In the genomic region with DNA sequence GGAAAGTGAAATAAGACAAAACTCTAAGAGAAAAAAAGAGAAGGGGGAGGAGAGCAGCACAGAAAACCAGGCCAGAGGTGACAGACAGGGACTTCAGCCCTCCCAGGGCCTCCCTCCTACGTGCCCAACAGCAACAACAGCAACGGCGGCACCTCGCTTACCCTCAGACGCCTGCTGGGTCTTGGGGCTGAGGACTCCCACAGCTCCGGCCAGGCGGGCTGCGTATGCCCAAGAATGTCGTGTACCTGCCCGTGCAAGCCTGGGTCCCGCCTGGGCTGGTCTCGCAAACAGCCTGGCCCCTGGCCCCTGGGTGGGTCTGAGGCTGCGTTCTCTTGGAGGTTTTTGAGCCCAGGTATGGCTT, we compare ENCODE assay signal across 8 cellular contexts. TPM values are rescaled to one million over a fixed set of nuclear protein-coding genes. Genes with fewer than 3 reads are reported as not detected.
DNase-seq lines count a peak whose midpoint lies in the region; ATAC-seq and TF ChIP-seq lines count a peak whose summit lies in the region.

No MANE protein-coding gene starts in this region.

- H3K36me3 ChIP-seq in upper lobe of left lung: peaks cover 4 to 26% (median 20%) of the 10 kb centered on the region in 4 donors

- H3K4me1 ChIP-seq in upper lobe of left lung: peaks cover 65 to 94% (median 81%) of the 10 kb centered on the region in 4 donors

- H3K9me3 Mint-ChIP-seq in WTC11: no peaks in the 10 kb centered on the region
- H3K9me3 Mint-ChIP-seq in naive B cell: no peaks in the 10 kb centered on the region

- CTCF ChIA-PET in WTC11 (lab: Charles Lee): interaction anchor here (1.2 to 1.6 kb wide), 3 partner anchors 11 to 515 kb away, joined by 3 to 6 read pairs (median 5); no protein-coding TSS in a partner anchor

- H3K27me3 Mint-ChIP-seq in WTC11 (ENCODE audit: low read depth) (no peaks in the 10 kb centered on the region), naive B cell (no peaks in the 10 kb centered on the region)

- DNase-seq in DMS153 treated with DMSO at 0.1 percent for 48 hours (lab: John Stamatoyannopoulos, UW; ENCODE audit: unreplicated experiment) (peak; percentile 47), DMS153 (lab: John Stamatoyannopoulos, UW) (no peak), WTC11 (ENCODE audit: low spot score) (no peak), dermis blood vessel endothelial cell (peak; percentile 52), naive B cell (no peak), upper lobe of left lung (peak in 1 of 2 donors; percentile 80)

- no peak overlapping the region for H3K4me3 Mint-ChIP-seq in WTC11
- H3K4me3 Mint-ChIP-seq in naive B cell: peak overlapping the region; percentile 83 to 99 (median 92)

- no peaks in the 10 kb centered on the region for H3K36me3 Mint-ChIP-seq in WTC11
- no peaks in the 10 kb centered on the region for H3K36me3 Mint-ChIP-seq in naive B cell

- WGBS in upper lobe of left lung, 2 donors: 3 to 14% methylated on average over 10 to 13 of the region's 13 CpGs

- TF ChIP-seq EP300 in upper lobe of left lung (IDR thresholded peaks at IDR 0.05): no peak

- H3K27ac Mint-ChIP-seq in WTC11 (peak overlapping the region; percentile 95), naive B cell (peak overlapping the region; percentile 90 to 98 (median 98))

- TF ChIP-seq POLR2A in upper lobe of left lung (IDR thresholded peaks at IDR 0.05): no peak

- H3K4me1 Mint-ChIP-seq in WTC11 (peaks cover 9% of the 10 kb centered on the region), naive B cell (peaks cover 69 to 82% (median 70%) of the 10 kb centered on the region in 3 donors)

- peak overlapping the region; percentile 39 to 64 (median 52) for H3K4me3 ChIP-seq in upper lobe of left lung

- H3K27me3 ChIP-seq in upper lobe of left lung: no peaks in the 10 kb centered on the region

- no peaks in the 10 kb centered on the region for H3K9me3 ChIP-seq in upper lobe of left lung

- ATAC-seq in WTC11: no peak
- ATAC-seq in naive B cell (ENCODE audit: low read depth in 2 of 2): peak; percentile 2 to 3
- peak in 1 of 2 donors; percentile 29 for ATAC-seq in upper lobe of left lung (ENCODE audit: low FRiP score in 2 of 2)
- no peak for ATAC-seq in HG03095 (IDR thresholded peaks at IDR 0.05; ENCODE audit: unreplicated experiment)
- ATAC-seq in GM18909 (IDR thresholded peaks at IDR 0.05; ENCODE audit: poor library complexity, unreplicated experiment): no peak

- POLR2A ChIA-PET in WTC11 (lab: Charles Lee): no interaction called here

- TF ChIP-seq CTCF in WTC11 (IDR thresholded peaks at IDR 0.05) (no peak), upper lobe of left lung (IDR thresholded peaks at IDR 0.05) (no peak)

- peak overlapping the region; percentile 82 to 91 (median 90) for H3K27ac ChIP-seq in upper lobe of left lung

TF ChIP-seq in WTC11, 78 proteins besides CTCF, POLR2A, EP300 and RAD21:
- TF ChIP-seq RORB (CRISPR knock-in tag; IDR thresholded peaks at IDR 0.05): no peak
- TF ChIP-seq EMX1 (CRISPR knock-in tag; IDR thresholded peaks at IDR 0.05): no peak
- TF ChIP-seq, protein P1, sequence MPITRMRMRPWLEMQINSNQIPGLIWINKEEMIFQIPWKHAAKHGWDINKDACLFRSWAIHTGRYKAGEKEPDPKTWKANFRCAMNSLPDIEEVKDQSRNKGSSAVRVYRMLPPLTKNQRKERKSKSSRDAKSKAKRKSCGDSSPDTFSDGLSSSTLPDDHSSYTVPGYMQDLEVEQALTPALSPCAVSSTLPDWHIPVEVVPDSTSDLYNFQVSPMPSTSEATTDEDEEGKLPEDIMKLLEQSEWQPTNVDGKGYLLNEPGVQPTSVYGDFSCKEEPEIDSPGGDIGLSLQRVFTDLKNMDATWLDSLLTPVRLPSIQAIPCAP (CRISPR knock-in tag; IDR thresholded peaks at IDR 0.05): no peak
- no peak for TF ChIP-seq KAT7 (CRISPR knock-in tag; IDR thresholded peaks at IDR 0.05; ENCODE audit: borderline replicate concordance)
- no peak for TF ChIP-seq FOXK1 (CRISPR knock-in tag; IDR thresholded peaks at IDR 0.05)
- no peak for TF ChIP-seq TEAD1 (CRISPR knock-in tag; IDR thresholded peaks at IDR 0.05)
- TF ChIP-seq, protein P2, sequence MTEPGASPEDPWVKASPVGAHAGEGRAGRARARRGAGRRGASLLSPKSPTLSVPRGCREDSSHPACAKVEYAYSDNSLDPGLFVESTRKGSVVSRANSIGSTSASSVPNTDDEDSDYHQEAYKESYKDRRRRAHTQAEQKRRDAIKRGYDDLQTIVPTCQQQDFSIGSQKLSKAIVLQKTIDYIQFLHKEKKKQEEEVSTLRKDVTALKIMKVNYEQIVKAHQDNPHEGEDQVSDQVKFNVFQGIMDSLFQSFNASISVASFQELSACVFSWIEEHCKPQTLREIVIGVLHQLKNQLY (CRISPR knock-in tag; IDR thresholded peaks at IDR 0.05): no peak
- no peak for TF ChIP-seq NFATC4 (CRISPR knock-in tag; IDR thresholded peaks at IDR 0.05)
- TF ChIP-seq ZNF232 (CRISPR knock-in tag; IDR thresholded peaks at IDR 0.05): no peak
- TF ChIP-seq, protein P3, sequence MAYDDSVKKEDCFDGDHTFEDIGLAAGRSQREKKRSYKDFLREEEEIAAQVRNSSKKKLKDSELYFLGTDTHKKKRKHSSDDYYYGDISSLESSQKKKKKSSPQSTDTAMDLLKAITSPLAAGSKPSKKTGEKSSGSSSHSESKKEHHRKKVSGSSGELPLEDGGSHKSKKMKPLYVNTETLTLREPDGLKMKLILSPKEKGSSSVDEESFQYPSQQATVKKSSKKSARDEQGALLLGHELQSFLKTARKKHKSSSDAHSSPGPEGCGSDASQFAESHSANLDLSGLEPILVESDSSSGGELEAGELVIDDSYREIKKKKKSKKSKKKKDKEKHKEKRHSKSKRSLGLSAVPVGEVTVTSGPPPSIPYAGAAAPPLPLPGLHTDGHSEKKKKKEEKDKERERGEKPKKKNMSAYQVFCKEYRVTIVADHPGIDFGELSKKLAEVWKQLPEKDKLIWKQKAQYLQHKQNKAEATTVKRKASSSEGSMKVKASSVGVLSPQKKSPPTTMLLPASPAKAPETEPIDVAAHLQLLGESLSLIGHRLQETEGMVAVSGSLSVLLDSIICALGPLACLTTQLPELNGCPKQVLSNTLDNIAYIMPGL (CRISPR knock-in tag; IDR thresholded peaks at IDR 0.05): no peak

RNA-seq across cellular contexts. Expression of a gene that starts 30.5 kb away (rescaled TPM):
- total RNA-seq in WTC11 (2021): 76.4 to 98.8 TPM (median 78.3 TPM) in 3 replicates
- total RNA-seq in dermis blood vessel endothelial cell: 80.0 and 127 TPM in 2 replicates
- polyA plus RNA-seq in naive B cell (ENCODE audit: low read depth in 6 of 6): 10 to 100 TPM in 5 of 6 donors, 1 to 10 TPM in 1; 3.3 to 30.2 (median 14.0) TPM
- 1,000 to 10,000 TPM in 1 of 6 donors, 100 to 1,000 TPM in 5; 217 to 1,154 (median 269) TPM for total RNA-seq in upper lobe of left lung

RNA-seq across cellular contexts. Expression of a gene that starts 47.4 kb away (rescaled TPM):
- total RNA-seq in WTC11 (2021) (3.7 to 5.0 TPM (median 4.9 TPM) in 3 replicates), dermis blood vessel endothelial cell (351 and 380 TPM in 2 replicates), upper lobe of left lung (10 to 100 TPM in 4 of 6 donors, 1 to 10 TPM in 2; 4.7 to 46.1 (median 16.7) TPM)
- polyA plus RNA-seq in naive B cell (ENCODE audit: low read depth in 6 of 6): under 1 TPM in 3 of 6 donors, not detected in 3; 0.18 to 0.44 (median 0.36) TPM

Comparison
In these comparisons a context has a peak if more than half of its experiments do, and no peak if none do; other contexts are left out.
1. DNase-seq: peak in DMS153 treated with DMSO at 0.1 percent for 48 hours (single experiment) and dermis blood vessel endothelial cell (single experiment); none in DMS153 (single experiment), WTC11 (single experiment) and naive B cell (single experiment).
2. ATAC-seq: peak in naive B cell (2 of 2); none in WTC11 (single experiment), HG03095 (single experiment) and GM18909 (single experiment).